8 cellular contexts compared by ENCODE assay signal in genomic region chr12:132446535-132447326, GRCh38. TPM values are rescaled to one million over a fixed set of nuclear protein-coding genes. Genes with fewer than 3 reads are reported as not detected.
A peak's percentile ranks its signal among the peaks of the same experiment; 100 is the strongest.
DNase-seq lines count a peak whose midpoint lies in the region; ATAC-seq and TF ChIP-seq lines count a peak whose summit lies in the region.

No MANE protein-coding gene starts in this region.

- H3K4me3 ChIP-seq in left ventricle myocardium inferior (peak overlapping the region; percentile 48), right atrium auricular region (no peak overlapping the region)

- H3K36me3 Mint-ChIP-seq in activated T-helper 17 cell treated with anti-CD3 and anti-CD28 coated beads, Interleukin-2, amount 50 U/mL, for 72 hours (ENCODE audit: low read depth), result peaks cover 14% of the 10 kb centered on the region
- no peaks in the 10 kb centered on the region for H3K36me3 Mint-ChIP-seq in type B pancreatic cell

- DNase-seq in left ventricle myocardium inferior, result no peak
- DNase-seq in right atrium auricular region (ENCODE audit: low spot score), result no peak
- peak in 1 of 2 donors; percentile 14 for DNase-seq in left colon
- DNase-seq in type B pancreatic cell (ENCODE audit: extremely low spot score, unreplicated experiment), result no peak
- DNase-seq in stimulated activated CD4-positive, alpha-beta T cell treated with anti-CD3 and anti-CD28 coated beads, Interleukin-12 subunit alpha, Interleukin-12 subunit beta, amount 100 ng/mL, for 4 hours, result no peak
- DNase-seq in NCI-H1105 treated with DMSO at 0.1 percent for 48 hours (lab: John Stamatoyannopoulos, UW), result no peak

- no peaks in the 10 kb centered on the region for H3K36me3 ChIP-seq in left ventricle myocardium inferior
- no peaks in the 10 kb centered on the region for H3K36me3 ChIP-seq in right atrium auricular region

- no peaks in the 10 kb centered on the region for H3K9me3 ChIP-seq in left ventricle myocardium inferior (replicated peaks)
- no peaks in the 10 kb centered on the region for H3K9me3 ChIP-seq in right atrium auricular region

- TF ChIP-seq CTCF in left ventricle myocardium inferior (IDR thresholded peaks at IDR 0.05; ENCODE audit: borderline replicate concordance) (no peak), right atrium auricular region (IDR thresholded peaks at IDR 0.05) (no peak), type B pancreatic cell (conservative IDR thresholded peaks at IDR 0.05) (no peak)

- H3K4me1 Mint-ChIP-seq in activated T-helper 17 cell treated with anti-CD3 and anti-CD28 coated beads, Interleukin-2, amount 50 U/mL, for 72 hours, result peaks cover 24% of the 10 kb centered on the region
- H3K4me1 Mint-ChIP-seq in type B pancreatic cell (ENCODE audit: unreplicated experiment), result peaks cover 18% of the 10 kb centered on the region

- ATAC-seq in activated T-helper 17 cell treated with anti-CD3 and anti-CD28 coated beads, Interleukin-2, amount 50 U/mL, for 72 hours (replicated peaks), result no peak
- ATAC-seq in left colon, result peak; percentile 23
- ATAC-seq in GM19023 (IDR thresholded peaks at IDR 0.05; ENCODE audit: unreplicated experiment), result no peak

- H3K27ac ChIP-seq in left ventricle myocardium inferior (replicated peaks), result no peak overlapping the region
- H3K27ac ChIP-seq in right atrium auricular region, result no peak overlapping the region

- peak overlapping the region; percentile 100 for H3K4me3 Mint-ChIP-seq in activated T-helper 17 cell treated with anti-CD3 and anti-CD28 coated beads, Interleukin-2, amount 50 U/mL, for 72 hours
- H3K4me3 Mint-ChIP-seq in type B pancreatic cell, result peak overlapping the region; percentile 80

- no peaks in the 10 kb centered on the region for H3K9me3 Mint-ChIP-seq in activated T-helper 17 cell treated with anti-CD3 and anti-CD28 coated beads, Interleukin-2, amount 50 U/mL, for 72 hours
- no peaks in the 10 kb centered on the region for H3K9me3 Mint-ChIP-seq in type B pancreatic cell

- intact Hi-C loops in left ventricle myocardium inferior (cut with micrococcal nuclease) (no loop called here), left colon (cut with DNase I, micrococcal nuclease) (no loop called here)

- H3K27ac Mint-ChIP-seq in activated T-helper 17 cell treated with anti-CD3 and anti-CD28 coated beads, Interleukin-2, amount 50 U/mL, for 72 hours, result peak overlapping the region; percentile 100
- peak overlapping the region; percentile 96 for H3K27ac Mint-ChIP-seq in type B pancreatic cell

- peaks cover 94% of the 10 kb centered on the region for H3K27me3 ChIP-seq in left ventricle myocardium inferior (ENCODE audit: low read depth)
- no peaks in the 10 kb centered on the region for H3K27me3 ChIP-seq in right atrium auricular region

- no peaks in the 10 kb centered on the region for H3K27me3 Mint-ChIP-seq in activated T-helper 17 cell treated with anti-CD3 and anti-CD28 coated beads, Interleukin-2, amount 50 U/mL, for 72 hours
- H3K27me3 Mint-ChIP-seq in type B pancreatic cell, result peaks cover 19% of the 10 kb centered on the region

- H3K4me1 ChIP-seq in left ventricle myocardium inferior (no peaks in the 10 kb centered on the region), right atrium auricular region (no peaks in the 10 kb centered on the region)

RNA-seq across cellular contexts. Expression of gene FBRSL1, which starts 43.2 kb away (rescaled TPM):
- total RNA-seq in left ventricle myocardium inferior (66.0 TPM), right atrium auricular region (10 to 100 TPM; 19.3 to 20.4 TPM), left colon (10 to 100 TPM; 63.1 to 82.6 TPM), type B pancreatic cell (ENCODE audit: low replicate concordance) (108 TPM in 2 replicates)
- 10 to 100 TPM; 34.7 to 38.7 TPM for total RNA-seq in activated T-helper 17 cell treated with anti-CD3 and anti-CD28 coated beads, Interleukin-2, amount 50 U/mL, for 72 hours
